Comparison of ENCODE assay signal across 8 cellular contexts in genomic region chr14:71855399-71856036, GRCh38.
DNase-seq lines count a peak whose midpoint lies in the region; ATAC-seq and TF ChIP-seq lines count a peak whose summit lies in the region.

No MANE protein-coding gene starts in this region.

- no peaks in the 10 kb centered on the region for H3K36me3 Mint-ChIP-seq in HFFc6 (ENCODE audit: low read depth)
- no peaks in the 10 kb centered on the region for H3K36me3 Mint-ChIP-seq in activated T-helper 17 cell treated with anti-CD3 and anti-CD28 coated beads, Interleukin-2, amount 50 U/mL, for 72 hours (ENCODE audit: low read depth)
- peaks cover 8% of the 10 kb centered on the region for H3K36me3 Mint-ChIP-seq in progenitor cell of endocrine pancreas (ENCODE audit: insufficient read depth)

- H3K9me3 Mint-ChIP-seq in HFFc6 (no peaks in the 10 kb centered on the region), progenitor cell of endocrine pancreas (ENCODE audit: low read depth) (peaks cover 34% of the 10 kb centered on the region)
- peaks cover 12% of the 10 kb centered on the region for H3K9me3 Mint-ChIP-seq in activated T-helper 17 cell treated with anti-CD3 and anti-CD28 coated beads, Interleukin-2, amount 50 U/mL, for 72 hours

- ATAC-seq in activated T-helper 17 cell treated with anti-CD3 and anti-CD28 coated beads, Interleukin-2, amount 50 U/mL, for 72 hours (replicated peaks) = peak; percentile 35
- no peak for ATAC-seq in HG03025 (IDR thresholded peaks at IDR 0.05; ENCODE audit: low FRiP score, unreplicated experiment)

- H3K4me3 Mint-ChIP-seq in HFFc6 (no peak overlapping the region), progenitor cell of endocrine pancreas (ENCODE audit: low read depth) (no peak overlapping the region)
- H3K4me3 Mint-ChIP-seq in activated T-helper 17 cell treated with anti-CD3 and anti-CD28 coated beads, Interleukin-2, amount 50 U/mL, for 72 hours = no peak overlapping the region

- DNase-seq in COR-L47 (lab: John Stamatoyannopoulos, UW) (peak; percentile 50), HFFc6 (peak; percentile 56), OCI-M1 (lab: John Stamatoyannopoulos, UW) (peak; percentile 77), glomerular endothelial cell (ENCODE audit: extremely low read depth, low read depth, low spot score) (peak; percentile 39), progenitor cell of endocrine pancreas (ENCODE audit: low spot score, unreplicated experiment) (peak; percentile 37), epidermal melanocyte (ENCODE audit: insufficient read length, low spot score) (no peak)

- TF ChIP-seq CTCF in HFFc6 (IDR thresholded peaks at IDR 0.05) = peak; percentile 93
- peak; percentile 66 for TF ChIP-seq CTCF in progenitor cell of endocrine pancreas (IDR thresholded peaks at IDR 0.05; ENCODE audit: unreplicated experiment)

- peaks cover 8% of the 10 kb centered on the region for H3K27me3 Mint-ChIP-seq in HFFc6 (ENCODE audit: insufficient read depth)
- peaks cover 81% of the 10 kb centered on the region for H3K27me3 Mint-ChIP-seq in activated T-helper 17 cell treated with anti-CD3 and anti-CD28 coated beads, Interleukin-2, amount 50 U/mL, for 72 hours
- no peaks in the 10 kb centered on the region for H3K27me3 Mint-ChIP-seq in progenitor cell of endocrine pancreas

- H3K4me1 Mint-ChIP-seq in HFFc6 (ENCODE audit: low read depth) (peaks cover 5% of the 10 kb centered on the region; the same call in 1 of the 2 replicates), progenitor cell of endocrine pancreas (ENCODE audit: low read depth) (no peaks in the 10 kb centered on the region)
- no peaks in the 10 kb centered on the region for H3K4me1 Mint-ChIP-seq in activated T-helper 17 cell treated with anti-CD3 and anti-CD28 coated beads, Interleukin-2, amount 50 U/mL, for 72 hours

- H3K27ac Mint-ChIP-seq in HFFc6 (no peak overlapping the region), progenitor cell of endocrine pancreas (no peak overlapping the region)
- H3K27ac Mint-ChIP-seq in activated T-helper 17 cell treated with anti-CD3 and anti-CD28 coated beads, Interleukin-2, amount 50 U/mL, for 72 hours = no peak overlapping the region
